33 cellular contexts compared by ENCODE assay signal in genomic region chr18:61272793-61273192, GRCh38.
DNase-seq lines count a peak whose midpoint lies in the region; ATAC-seq, FAIRE-seq and TF ChIP-seq lines count a peak whose summit lies in the region.
"Had no signal": no experiment of that assay in that cellular context is flagged by ENCODE, and none has a peak within 500 bp of the region (broad histone marks: within the 10 kb centered on the region; RNA-seq: fewer than 3 reads in every experiment).

No MANE protein-coding gene starts in this region.

- H3K27ac ChIP-seq in A549 (no peak overlapping the region), HEK293 (ENCODE audit: extremely low read depth, low read depth, low read length) (no peak overlapping the region), neural progenitor cell (peak overlapping the region; percentile 82)
- H3K27ac ChIP-seq: 22Rv1; BLaER1; BLaER1 treated with 17β-estradiol and CSF1 and Interleukin-3, amounts not matched to agents 10 nM and 100 nM; C4-2B had no signal

- H3K27me3 ChIP-seq in neural progenitor cell = no peaks in the 10 kb centered on the region
- H3K27me3 ChIP-seq: BE2C; BLaER1; BLaER1 treated with 17β-estradiol and CSF1 and Interleukin-3, amounts not matched to agents 10 nM and 100 nM had no signal

- CTCF ChIA-PET in A549 (lab: Yijun Ruan, JAX) = interaction anchor here (0.6 kb wide), 1 partner anchor 15 kb away, joined by 4 read pairs; no protein-coding TSS in a partner anchor
- CTCF ChIA-PET in HEK293 (lab: Yijun Ruan, JAX) = no interaction called here

- intact Hi-C loops in activated T-helper 1 cell treated with anti-CD3 and anti-CD28 coated beads, Interleukin-12 subunit alpha, Interleukin-12 subunit beta, Interleukin-2, Interleukin-4 antibody, amounts not matched to agents 30 ng/mL and 10 ng/mL and 1 ng/mL, durations not matched to agents 14 hours and 24 hours and 36 hours (cut with micrococcal nuclease) = no loop called here

- H3K9me3 ChIP-seq in A549 (no peaks in the 10 kb centered on the region), HEK293 (ENCODE audit: control insufficient read depth, insufficient read depth, low read depth, low read length) (no peaks in the 10 kb centered on the region), neural progenitor cell (ENCODE audit: low read depth) (no peaks in the 10 kb centered on the region)
- H3K9me3 ChIP-seq: BE2C, BLaER1, Caco-2 had no signal

- TF ChIP-seq POLR2A in A549 (IDR thresholded peaks at IDR 0.05; ENCODE audit: low read length) = no peak

- FAIRE-seq in A549 (lab: Jason Lieb, UNC) = no peak
- FAIRE-seq: A204.1 had no signal

- H3K4me1 ChIP-seq in A549 (no peaks in the 10 kb centered on the region), HEK293 (ENCODE audit: control insufficient read depth, insufficient read depth, low read length) (no peaks in the 10 kb centered on the region), neural progenitor cell (peaks cover 31% of the 10 kb centered on the region)
- H3K4me1 ChIP-seq: BE2C; BLaER1; BLaER1 treated with 17β-estradiol and CSF1 and Interleukin-3, amounts not matched to agents 10 nM and 100 nM; Caco-2 had no signal

- H3K36me3 Mint-ChIP-seq in neural progenitor cell = no peaks in the 10 kb centered on the region
- H3K36me3 Mint-ChIP-seq in activated T-helper 1 cell treated with anti-CD3 and anti-CD28 coated beads, Interleukin-12 subunit alpha, Interleukin-12 subunit beta, Interleukin-2, Interleukin-4 antibody, amounts not matched to agents 30 ng/mL and 10 ng/mL and 1 ng/mL, durations not matched to agents 14 hours and 24 hours and 36 hours (ENCODE audit: low read depth) = no peaks in the 10 kb centered on the region
- H3K36me3 Mint-ChIP-seq: CD14-positive monocyte; CD4-positive, alpha-beta memory T cell; CD4-positive, CD25-positive, alpha-beta regulatory T cell; CD8-positive, alpha-beta memory T cell; CD8-positive, alpha-beta T cell had no signal

- no peak for TF ChIP-seq CTCF in A549 (IDR thresholded peaks at IDR 0.05)
- TF ChIP-seq CTCF in HEK293 (tag by site-specific recombination; IDR thresholded peaks at IDR 0.05) = no peak
- no peak for TF ChIP-seq CTCF in neural progenitor cell (IDR thresholded peaks at IDR 0.05)

- DNase-seq in A549 (ENCODE audit: low read depth in 1 of 2, low spot score in 1 of 2) (no peak), neural progenitor cell (ENCODE audit: low spot score) (no peak)
- no peak for DNase-seq in activated T-helper 1 cell treated with anti-CD3 and anti-CD28 coated beads, Interleukin-12 subunit alpha, Interleukin-12 subunit beta, Interleukin-2, Interleukin-4 antibody, amounts not matched to agents 30 ng/mL and 10 ng/mL and 1 ng/mL, durations not matched to agents 14 hours and 24 hours and 36 hours (ENCODE audit: low spot score)
- DNase-seq: 8988T; ACHN; AML-193; BE2C; C1 segment of cervical spinal cord; Caco-2; Calu3; CD4-positive, alpha-beta memory T cell; CD4-positive, alpha-beta T cell; CD4-positive, CD25-positive, alpha-beta regulatory T cell; CD8-positive, alpha-beta memory T cell; CD8-positive, alpha-beta T cell; COR-L47; DMS 273 treated with DMSO at 0.1 percent for 48 hours; DMS153; DMS53; DMS79; DMS79 treated with DMSO at 0.1 percent for 48 hours; DND-41; EL had no signal

- no peak for TF ChIP-seq EP300 in A549 (IDR thresholded peaks at IDR 0.05)

- no peaks in the 10 kb centered on the region for H3K27me3 Mint-ChIP-seq in neural progenitor cell (ENCODE audit: insufficient read depth, low read depth)
- H3K27me3 Mint-ChIP-seq in activated T-helper 1 cell treated with anti-CD3 and anti-CD28 coated beads, Interleukin-12 subunit alpha, Interleukin-12 subunit beta, Interleukin-2, Interleukin-4 antibody, amounts not matched to agents 30 ng/mL and 10 ng/mL and 1 ng/mL, durations not matched to agents 14 hours and 24 hours and 36 hours (ENCODE audit: insufficient read depth) = no peaks in the 10 kb centered on the region
- H3K27me3 Mint-ChIP-seq: B cell; CD4-positive, alpha-beta memory T cell; CD4-positive, alpha-beta T cell; CD4-positive, CD25-positive, alpha-beta regulatory T cell; CD8-positive, alpha-beta memory T cell had no signal

- no peak overlapping the region for H3K4me3 Mint-ChIP-seq in neural progenitor cell
- H3K4me3 Mint-ChIP-seq in activated T-helper 1 cell treated with anti-CD3 and anti-CD28 coated beads, Interleukin-12 subunit alpha, Interleukin-12 subunit beta, Interleukin-2, Interleukin-4 antibody, amounts not matched to agents 30 ng/mL and 10 ng/mL and 1 ng/mL, durations not matched to agents 14 hours and 24 hours and 36 hours = no peak overlapping the region
- H3K4me3 Mint-ChIP-seq: B cell; CD14-positive monocyte; CD4-positive, alpha-beta memory T cell; CD4-positive, alpha-beta T cell; CD8-positive, alpha-beta memory T cell; CD8-positive, alpha-beta T cell had no signal

- ATAC-seq in A549 (no peak), HG02852 (IDR thresholded peaks at IDR 0.05; ENCODE audit: unreplicated experiment) (no peak), HG02642 (IDR thresholded peaks at IDR 0.05; ENCODE audit: poor library complexity, unreplicated experiment) (no peak)
- ATAC-seq: CD8-positive, alpha-beta T cell had no signal

- H3K36me3 ChIP-seq in HEK293 (ENCODE audit: control insufficient read depth in 2 of 2, insufficient read depth in 1 of 2, low read length in 2 of 2) (no peaks in the 10 kb centered on the region), neural progenitor cell (no peaks in the 10 kb centered on the region)
- H3K36me3 ChIP-seq: BE2C; BLaER1; BLaER1 treated with 17β-estradiol and CSF1 and Interleukin-3, amounts not matched to agents 10 nM and 100 nM had no signal

- H3K27ac Mint-ChIP-seq in neural progenitor cell = no peak overlapping the region
- no peak overlapping the region for H3K27ac Mint-ChIP-seq in activated T-helper 1 cell treated with anti-CD3 and anti-CD28 coated beads, Interleukin-12 subunit alpha, Interleukin-12 subunit beta, Interleukin-2, Interleukin-4 antibody, amounts not matched to agents 30 ng/mL and 10 ng/mL and 1 ng/mL, durations not matched to agents 14 hours and 24 hours and 36 hours
- H3K27ac Mint-ChIP-seq: B cell; CD14-positive monocyte; CD4-positive, alpha-beta memory T cell; CD4-positive, alpha-beta T cell; CD4-positive, CD25-positive, alpha-beta regulatory T cell; CD8-positive, alpha-beta memory T cell; CD8-positive, alpha-beta T cell had no signal

- H3K79me2 ChIP-seq in neural progenitor cell (ENCODE audit: low read depth) = no peaks in the 10 kb centered on the region

- POLR2A ChIA-PET in A549 (lab: Yijun Ruan, JAX) = no interaction called here
- POLR2A ChIA-PET in HEK293 (lab: Yijun Ruan, JAX) = no interaction called here

- H3K4me3 ChIP-seq in A549 (no peak overlapping the region), HEK293 (ENCODE audit: low read depth, low read length) (no peak overlapping the region), neural progenitor cell (no peak overlapping the region)
- H3K4me3 ChIP-seq: BLaER1; BLaER1 treated with 17β-estradiol and CSF1 and Interleukin-3, amounts not matched to agents 10 nM and 100 nM had no signal

- H3K9ac ChIP-seq in neural progenitor cell = no peak overlapping the region
- H3K9ac ChIP-seq: BLaER1; BLaER1 treated with 17β-estradiol and CSF1 and Interleukin-3, amounts not matched to agents 10 nM and 100 nM had no signal

- TF ChIP-seq RAD21 in A549 (conservative IDR thresholded peaks at IDR 0.05 in 1 of 2, IDR thresholded peaks at IDR 0.05 in 1 of 2) = no peak

- H3K4me2 ChIP-seq in A549 (no peak overlapping the region), neural progenitor cell (no peak overlapping the region)
- H3K4me2 ChIP-seq: BLaER1; BLaER1 treated with 17β-estradiol and CSF1 and Interleukin-3, amounts not matched to agents 10 nM and 100 nM had no signal

- 3% methylated on average over 2 of the region's 2 CpGs for WGBS in A549 (ENCODE audit: missing lambda C conversion rate)

- peaks cover 26% of the 10 kb centered on the region for H3F3A ChIP-seq in neural progenitor cell (ENCODE audit: low read depth)

- no peaks in the 10 kb centered on the region for H3K9me3 Mint-ChIP-seq in neural progenitor cell
- H3K9me3 Mint-ChIP-seq in activated T-helper 1 cell treated with anti-CD3 and anti-CD28 coated beads, Interleukin-12 subunit alpha, Interleukin-12 subunit beta, Interleukin-2, Interleukin-4 antibody, amounts not matched to agents 30 ng/mL and 10 ng/mL and 1 ng/mL, durations not matched to agents 14 hours and 24 hours and 36 hours = no peaks in the 10 kb centered on the region
- H3K9me3 Mint-ChIP-seq: CD8-positive, alpha-beta T cell had no signal

- no peak overlapping the region for H2AFZ ChIP-seq in neural progenitor cell (replicated peaks)

- H4K20me1 ChIP-seq in neural progenitor cell (ENCODE audit: low read depth) = no peaks in the 10 kb centered on the region
- H4K20me1 ChIP-seq: BLaER1; BLaER1 treated with 17β-estradiol and CSF1 and Interleukin-3, amounts not matched to agents 10 nM and 100 nM had no signal

- peaks cover 3% of the 10 kb centered on the region for H3K4me1 Mint-ChIP-seq in neural progenitor cell
- no peaks in the 10 kb centered on the region for H3K4me1 Mint-ChIP-seq in activated T-helper 1 cell treated with anti-CD3 and anti-CD28 coated beads, Interleukin-12 subunit alpha, Interleukin-12 subunit beta, Interleukin-2, Interleukin-4 antibody, amounts not matched to agents 30 ng/mL and 10 ng/mL and 1 ng/mL, durations not matched to agents 14 hours and 24 hours and 36 hours (ENCODE audit: low read depth)
- H3K4me1 Mint-ChIP-seq: B cell; CD14-positive monocyte; CD4-positive, alpha-beta memory T cell; CD4-positive, CD25-positive, alpha-beta regulatory T cell; CD8-positive, alpha-beta memory T cell had no signal

TF ChIP-seq in A549, 52 proteins besides CTCF, POLR2A, EP300 and RAD21:
- no peak for TF ChIP-seq ELK1 (IDR thresholded peaks at IDR 0.05; ENCODE audit: low read depth, low read length)
- TF ChIP-seq ZC3H11A (IDR thresholded peaks at IDR 0.05) = peak; percentile 27

TF ChIP-seq in HEK293, 187 proteins besides CTCF, POLR2A, EP300 and RAD21 (continues in another document):
- TF ChIP-seq ZNF580 (tag by site-specific recombination; IDR thresholded peaks at IDR 0.05) = no peak
- TF ChIP-seq ZNF555 (tag by site-specific recombination; conservative IDR thresholded peaks at IDR 0.05) = peak; percentile 40
- peak; percentile 57; the same call in 1 of the 2 replicates for TF ChIP-seq ZNF394 (tag by site-specific recombination; IDR thresholded peaks at IDR 0.05; ENCODE audit: borderline replicate concordance)
- peak; percentile 51 for TF ChIP-seq ZNF426 (tag by site-specific recombination; IDR thresholded peaks at IDR 0.05)
- peak; percentile 33; the same call in 1 of the 2 replicates for TF ChIP-seq ZNF140 (tag by site-specific recombination; IDR thresholded peaks at IDR 0.05)
